ENCODE assay signal across 23 cellular contexts in the genomic region with DNA sequence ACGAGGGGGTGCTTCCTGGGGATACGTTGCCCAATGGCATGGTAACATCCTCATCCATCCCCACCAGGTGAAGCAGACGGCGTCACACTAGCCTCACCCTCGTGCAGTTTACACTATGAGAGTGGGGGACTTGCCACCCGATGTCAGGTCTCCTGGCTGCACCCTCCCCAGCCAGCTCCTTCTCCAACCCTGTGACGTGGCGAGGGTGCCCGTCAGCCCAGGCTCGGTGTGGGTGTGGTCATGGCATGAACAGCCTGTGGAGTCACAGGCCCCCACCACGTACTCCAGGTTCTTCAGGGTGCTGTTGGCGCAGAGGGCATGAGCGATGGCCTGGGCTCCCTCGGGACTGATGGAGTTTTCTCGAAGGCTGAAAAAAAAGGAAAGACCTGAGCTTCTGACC. TPM values are rescaled to one million over a fixed set of nuclear protein-coding genes. Genes with fewer than 3 reads are reported as not detected.
"Had no signal": no experiment of that assay in that cellular context is flagged by ENCODE, and none has a peak within 500 bp of the region (broad histone marks: within the 10 kb centered on the region; RNA-seq: fewer than 3 reads in every experiment).

No MANE protein-coding gene starts in this region.

- H3K4me3 ChIP-seq: colonic mucosa, lung, ovary, SK-N-MC, tibial artery, uterus had no signal

- H3K27ac Mint-ChIP-seq: activated CD4-positive, alpha-beta T cell treated with anti-CD3 and anti-CD28 coated beads for 36 hours; activated naive CD4-positive, alpha-beta T cell treated with anti-CD3 and anti-CD28 coated beads, Interleukin-2, amount 50 U/mL, for 24 hours; mesothelial cell of epicardium had no signal

- H3K27me3 Mint-ChIP-seq: activated CD4-positive, alpha-beta T cell treated with anti-CD3 and anti-CD28 coated beads for 36 hours; activated naive CD4-positive, alpha-beta T cell treated with anti-CD3 and anti-CD28 coated beads, Interleukin-2, amount 50 U/mL, for 24 hours had no signal

- H3K27me3 ChIP-seq: colonic mucosa, ovary, tibial artery, uterus had no signal

- H3K4me1 ChIP-seq: colonic mucosa, uterus had no signal

- H3K36me3 ChIP-seq: colonic mucosa, ovary, uterus had no signal

- H3K4me1 Mint-ChIP-seq: activated CD4-positive, alpha-beta T cell treated with anti-CD3 and anti-CD28 coated beads for 36 hours had no signal

- FAIRE-seq: islet of Langerhans had no signal

- H3K4me3 Mint-ChIP-seq: activated CD4-positive, alpha-beta T cell treated with anti-CD3 and anti-CD28 coated beads for 36 hours; activated naive CD4-positive, alpha-beta T cell treated with anti-CD3 and anti-CD28 coated beads, Interleukin-2, amount 50 U/mL, for 24 hours; mesothelial cell of epicardium; neural crest cell had no signal

- H3K9me3 Mint-ChIP-seq: activated naive CD4-positive, alpha-beta T cell treated with anti-CD3 and anti-CD28 coated beads, Interleukin-2, amount 50 U/mL, for 24 hours; mesothelial cell of epicardium had no signal

- H3K9me3 ChIP-seq: colonic mucosa, ovary, tibial artery, uterus had no signal

- ATAC-seq: activated CD4-positive, alpha-beta T cell treated with anti-CD3 and anti-CD28 coated beads for 36 hours; left colon; sciatic nerve had no signal

- H3K27ac ChIP-seq: colonic mucosa, ovary, SK-N-MC, uterus had no signal

- DNase-seq: activated CD4-positive, alpha-beta T cell treated with anti-CD3 and anti-CD28 coated beads for 36 hours; activated CD4-positive, alpha-beta T cell treated with anti-CD3 and anti-CD28 coated beads, Interleukin-2, amount 50 U/mL, for 48 hours; amygdala; caudate nucleus; colonic mucosa; foreskin melanocyte; glutamatergic neuron; hippocampal formation; left colon; ovary; stimulated activated naive CD8-positive, alpha-beta T cell treated with anti-CD3 and anti-CD28 coated beads, Interleukin-15, Interleukin-2, amounts not matched to agents 100 U/mL and 50 U/mL, for 24 hours; substantia nigra; tibial artery; uterus had no signal

- H3K36me3 Mint-ChIP-seq: mesothelial cell of epicardium had no signal

RNA-seq across cellular contexts. Expression of a gene that starts 28.3 kb away (rescaled TPM):
- total RNA-seq: epithelial cell of proximal tubule, neural crest cell had no signal

RNA-seq across cellular contexts. Expression of a gene that starts 53.6 kb away (rescaled TPM):
- total RNA-seq: activated CD4-positive, alpha-beta T cell treated with anti-CD3 and anti-CD28 coated beads for 36 hours; colonic mucosa; epithelial cell of proximal tubule; left colon; lung; mesothelial cell of epicardium; neural crest cell; ovary; sciatic nerve; T-helper 2 cell treated with Interferon-gamma antibody and Interleukin-4, amounts not matched to agents 100 ng/mL and 5 ng/mL, for 36 hours; uterus had no signal
- polyA plus RNA-seq: lung, ovary had no signal
